ENCODE assay signal across 8 cellular contexts in the genomic region with DNA sequence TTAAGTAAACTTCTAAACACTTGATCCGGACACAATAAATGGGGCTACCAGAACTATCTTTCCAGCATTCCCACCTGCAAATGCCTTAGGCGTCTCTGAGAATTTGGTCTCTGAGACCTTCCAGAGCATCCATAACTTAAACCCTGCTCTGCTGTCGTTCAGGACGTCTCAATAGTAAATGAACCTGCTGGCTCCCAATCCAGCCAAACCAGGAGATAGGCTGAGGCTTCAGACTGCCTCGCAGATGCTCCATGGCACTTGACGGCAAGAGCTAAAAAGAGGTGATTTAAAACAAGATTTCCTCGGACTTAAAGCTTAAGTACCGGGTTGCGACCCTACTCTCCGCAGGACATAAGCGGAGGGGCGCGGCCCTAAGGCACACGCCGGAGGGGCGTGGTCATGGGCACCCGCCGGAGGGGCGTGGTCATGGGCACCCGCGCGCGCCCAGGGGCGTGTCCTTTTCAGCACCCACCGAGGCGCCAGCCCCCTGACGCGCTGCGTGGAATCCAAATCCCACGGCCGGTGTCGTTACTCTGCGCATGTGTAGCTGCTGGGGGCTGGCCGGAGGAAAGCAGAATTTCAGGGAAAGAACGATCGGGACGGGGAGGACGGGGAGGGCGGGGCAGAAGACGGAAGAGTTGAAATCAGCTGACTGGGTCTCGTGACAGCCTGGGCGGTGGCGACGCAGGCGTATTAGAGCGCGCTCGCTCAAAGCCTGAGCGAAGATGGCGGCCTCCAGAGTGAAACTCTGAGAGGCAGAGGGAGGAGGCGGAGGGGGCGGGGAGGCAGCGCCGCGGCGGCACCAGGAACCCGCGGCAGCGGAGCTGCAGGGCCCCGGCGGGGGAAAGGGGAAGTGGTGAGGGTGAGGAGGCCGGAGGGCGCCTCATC. TPM values are rescaled to one million over a fixed set of nuclear protein-coding genes. Genes with fewer than 3 reads are reported as not detected.
DNase-seq lines count a peak whose midpoint lies in the region; ATAC-seq and TF ChIP-seq lines count a peak whose summit lies in the region.

A gene with protein sequence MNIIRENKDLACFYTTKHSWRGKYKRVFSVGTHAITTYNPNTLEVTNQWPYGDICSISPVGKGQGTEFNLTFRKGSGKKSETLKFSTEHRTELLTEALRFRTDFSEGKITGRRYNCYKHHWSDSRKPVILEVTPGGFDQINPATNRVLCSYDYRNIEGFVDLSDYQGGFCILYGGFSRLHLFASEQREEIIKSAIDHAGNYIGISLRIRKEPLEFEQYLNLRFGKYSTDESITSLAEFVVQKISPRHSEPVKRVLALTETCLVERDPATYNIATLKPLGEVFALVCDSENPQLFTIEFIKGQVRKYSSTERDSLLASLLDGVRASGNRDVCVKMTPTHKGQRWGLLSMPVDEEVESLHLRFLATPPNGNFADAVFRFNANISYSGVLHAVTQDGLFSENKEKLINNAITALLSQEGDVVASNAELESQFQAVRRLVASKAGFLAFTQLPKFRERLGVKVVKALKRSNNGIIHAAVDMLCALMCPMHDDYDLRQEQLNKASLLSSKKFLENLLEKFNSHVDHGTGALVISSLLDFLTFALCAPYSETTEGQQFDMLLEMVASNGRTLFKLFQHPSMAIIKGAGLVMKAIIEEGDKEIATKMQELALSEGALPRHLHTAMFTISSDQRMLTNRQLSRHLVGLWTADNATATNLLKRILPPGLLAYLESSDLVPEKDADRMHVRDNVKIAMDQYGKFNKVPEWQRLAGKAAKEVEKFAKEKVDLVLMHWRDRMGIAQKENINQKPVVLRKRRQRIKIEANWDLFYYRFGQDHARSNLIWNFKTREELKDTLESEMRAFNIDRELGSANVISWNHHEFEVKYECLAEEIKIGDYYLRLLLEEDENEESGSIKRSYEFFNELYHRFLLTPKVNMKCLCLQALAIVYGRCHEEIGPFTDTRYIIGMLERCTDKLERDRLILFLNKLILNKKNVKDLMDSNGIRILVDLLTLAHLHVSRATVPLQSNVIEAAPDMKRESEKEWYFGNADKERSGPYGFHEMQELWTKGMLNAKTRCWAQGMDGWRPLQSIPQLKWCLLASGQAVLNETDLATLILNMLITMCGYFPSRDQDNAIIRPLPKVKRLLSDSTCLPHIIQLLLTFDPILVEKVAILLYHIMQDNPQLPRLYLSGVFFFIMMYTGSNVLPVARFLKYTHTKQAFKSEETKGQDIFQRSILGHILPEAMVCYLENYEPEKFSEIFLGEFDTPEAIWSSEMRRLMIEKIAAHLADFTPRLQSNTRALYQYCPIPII (N-terminal part only) (plus strand): TSS at position 696 of the 888 bp plus-strand sequence. CDS start 17,049 bp downstream, outside the sequence.

- 1% methylated on average over 63 of the region's 63 CpGs for WGBS in liver

- TF ChIP-seq RAD21 in liver (IDR thresholded peaks at IDR 0.05) = peak in 1 of 2 donors; percentile 2

- H3K4me1 ChIP-seq in CD4-positive, CD25-positive, alpha-beta regulatory T cell (ENCODE audit: control insufficient read depth, insufficient read depth, low read length, poor library complexity, severe bottlenecking) = peaks cover 21% of the 10 kb centered on the region
- peaks cover 4 to 14% (median 12%) of the 10 kb centered on the region in 4 donors for H3K4me1 ChIP-seq in liver (ENCODE audit: control insufficient read depth in 4 of 4, insufficient read depth in 4 of 4, low read length in 3 of 4)

- H3K36me3 ChIP-seq in CD4-positive, CD25-positive, alpha-beta regulatory T cell (ENCODE audit: control insufficient read depth, insufficient read depth, low read length) = peaks cover 2% of the 10 kb centered on the region
- no peaks in the 10 kb centered on the region for H3K36me3 ChIP-seq in liver (ENCODE audit: control insufficient read depth in 4 of 4, insufficient read depth in 3 of 4, low read depth in 1 of 4, low read length in 3 of 4)

- ATAC-seq in CD4-positive, CD25-positive, alpha-beta regulatory T cell (ENCODE audit: low read depth in 2 of 2) = peak; percentile 92 to 93
- ATAC-seq in GM19438 (IDR thresholded peaks at IDR 0.05; ENCODE audit: low read depth, unreplicated experiment) = peak; percentile 90
- ATAC-seq in HG03571 (IDR thresholded peaks at IDR 0.05; ENCODE audit: unreplicated experiment) = peak; percentile 90

- intact Hi-C loops in dorsolateral prefrontal cortex (cut with DNase I) = loop anchor here in 1 of 2 donors (10.0 kb wide), 1 partner anchor 238 kb away; a partner anchor contains a TSS

- H3K9me3 Mint-ChIP-seq in CD4-positive, CD25-positive, alpha-beta regulatory T cell = peaks cover 0 to 1% (median 0%) of the 10 kb centered on the region in 7 donors

- H3K9me3 ChIP-seq in CD4-positive, CD25-positive, alpha-beta regulatory T cell (ENCODE audit: control insufficient read depth in 2 of 2, low read length in 2 of 2) = no peaks in the 10 kb centered on the region
- H3K9me3 ChIP-seq in liver (ENCODE audit: control insufficient read depth in 4 of 4, low read length in 3 of 4) = no peaks in the 10 kb centered on the region

- TF ChIP-seq CTCF in dorsolateral prefrontal cortex (IDR thresholded peaks at IDR 0.05 in 54 of 56, conservative IDR thresholded peaks at IDR 0.05 in 2 of 56; ENCODE audit: low read depth in 1 of 56, partially characterized antibody in 56 of 56) = peak in 10 of 56 donors; percentile 4 to 36 (median 16)
- TF ChIP-seq CTCF in liver (IDR thresholded peaks at IDR 0.05; ENCODE audit: low read depth, low read length, missing input control) = no peak

- H3K36me3 Mint-ChIP-seq in CD4-positive, CD25-positive, alpha-beta regulatory T cell = no peaks in the 10 kb centered on the region

- peak within 1 kb of the TSS; percentile 30 to 93 for H3K9ac ChIP-seq in liver (ENCODE audit: low read depth in 1 of 2, low read length in 2 of 2)

- peaks cover 5% of the 10 kb centered on the region for H3K27me3 Mint-ChIP-seq in CD4-positive, CD25-positive, alpha-beta regulatory T cell

- peak within 1 kb of the TSS; percentile 94 to 99 (median 97) for H3K4me3 Mint-ChIP-seq in CD4-positive, CD25-positive, alpha-beta regulatory T cell

- peaks cover 10% of the 10 kb centered on the region for H3K27me3 ChIP-seq in CD4-positive, CD25-positive, alpha-beta regulatory T cell (ENCODE audit: control insufficient read depth, insufficient read depth, low read length)
- no peaks in the 10 kb centered on the region for H3K27me3 ChIP-seq in dorsolateral prefrontal cortex
- no peaks in the 10 kb centered on the region for H3K27me3 ChIP-seq in liver (ENCODE audit: control insufficient read depth in 4 of 4, insufficient read depth in 4 of 4, low read length in 3 of 4)

- H3K27ac ChIP-seq in CD4-positive, CD25-positive, alpha-beta regulatory T cell (ENCODE audit: insufficient read depth, low read length, poor library complexity, severe bottlenecking) = peak within 1 kb of the TSS; percentile 83
- peak within 1 kb of the TSS; percentile 73 to 97 (median 91) for H3K27ac ChIP-seq in dorsolateral prefrontal cortex
- H3K27ac ChIP-seq in liver (ENCODE audit: low read depth in 1 of 2, low read length in 2 of 2) = peak within 1 kb of the TSS; percentile 79 to 85

- peaks cover 16 to 38% (median 33%) of the 10 kb centered on the region in 4 donors for H3K4me1 Mint-ChIP-seq in CD4-positive, CD25-positive, alpha-beta regulatory T cell

- H3K27ac Mint-ChIP-seq in CD4-positive, CD25-positive, alpha-beta regulatory T cell = peak within 1 kb of the TSS; percentile 97 to 100 (median 98)

- DNase-seq in CD4-positive, CD25-positive, alpha-beta regulatory T cell = peak; percentile 91 to 96 (median 93)
- DNase-seq in NCI-H774 (lab: John Stamatoyannopoulos, UW) (peak; percentile 86), dorsolateral prefrontal cortex (peak; percentile 83 to 94 (median 92))
- DNase-seq in activated CD4-positive, alpha-beta T cell treated with anti-CD3 and anti-CD28 coated beads, Interleukin-2, amount 50 U/mL, for 48 hours = peak; percentile 88 to 91
- DNase-seq in stimulated activated CD4-positive, alpha-beta T cell treated with anti-CD3 and anti-CD28 coated beads, Interleukin-4, amount 100 ng/mL, for 1 hour = peak; percentile 90

- peak within 1 kb of the TSS; percentile 98 for H3K4me3 ChIP-seq in CD4-positive, CD25-positive, alpha-beta regulatory T cell (ENCODE audit: low read depth, low read length)
- peak within 1 kb of the TSS; percentile 68 to 100 (median 98) for H3K4me3 ChIP-seq in dorsolateral prefrontal cortex
- peak within 1 kb of the TSS; percentile 94 to 96 (median 96) for H3K4me3 ChIP-seq in liver (ENCODE audit: low read depth in 1 of 3, low read length in 3 of 3)

TF ChIP-seq in liver, 16 proteins besides CTCF, POLR2A, EP300 and RAD21 (continues in another document):
- TF ChIP-seq JUND (IDR thresholded peaks at IDR 0.05) (no peak), TAF1 (conservative IDR thresholded peaks at IDR 0.05) (no peak), YY1 (IDR thresholded peaks at IDR 0.05) (peak; percentile 98)
- TF ChIP-seq, protein P1, sequence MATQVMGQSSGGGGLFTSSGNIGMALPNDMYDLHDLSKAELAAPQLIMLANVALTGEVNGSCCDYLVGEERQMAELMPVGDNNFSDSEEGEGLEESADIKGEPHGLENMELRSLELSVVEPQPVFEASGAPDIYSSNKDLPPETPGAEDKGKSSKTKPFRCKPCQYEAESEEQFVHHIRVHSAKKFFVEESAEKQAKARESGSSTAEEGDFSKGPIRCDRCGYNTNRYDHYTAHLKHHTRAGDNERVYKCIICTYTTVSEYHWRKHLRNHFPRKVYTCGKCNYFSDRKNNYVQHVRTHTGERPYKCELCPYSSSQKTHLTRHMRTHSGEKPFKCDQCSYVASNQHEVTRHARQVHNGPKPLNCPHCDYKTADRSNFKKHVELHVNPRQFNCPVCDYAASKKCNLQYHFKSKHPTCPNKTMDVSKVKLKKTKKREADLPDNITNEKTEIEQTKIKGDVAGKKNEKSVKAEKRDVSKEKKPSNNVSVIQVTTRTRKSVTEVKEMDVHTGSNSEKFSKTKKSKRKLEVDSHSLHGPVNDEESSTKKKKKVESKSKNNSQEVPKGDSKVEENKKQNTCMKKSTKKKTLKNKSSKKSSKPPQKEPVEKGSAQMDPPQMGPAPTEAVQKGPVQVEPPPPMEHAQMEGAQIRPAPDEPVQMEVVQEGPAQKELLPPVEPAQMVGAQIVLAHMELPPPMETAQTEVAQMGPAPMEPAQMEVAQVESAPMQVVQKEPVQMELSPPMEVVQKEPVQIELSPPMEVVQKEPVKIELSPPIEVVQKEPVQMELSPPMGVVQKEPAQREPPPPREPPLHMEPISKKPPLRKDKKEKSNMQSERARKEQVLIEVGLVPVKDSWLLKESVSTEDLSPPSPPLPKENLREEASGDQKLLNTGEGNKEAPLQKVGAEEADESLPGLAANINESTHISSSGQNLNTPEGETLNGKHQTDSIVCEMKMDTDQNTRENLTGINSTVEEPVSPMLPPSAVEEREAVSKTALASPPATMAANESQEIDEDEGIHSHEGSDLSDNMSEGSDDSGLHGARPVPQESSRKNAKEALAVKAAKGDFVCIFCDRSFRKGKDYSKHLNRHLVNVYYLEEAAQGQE (IDR thresholded peaks at IDR 0.05) = peak; percentile 57

RNA-seq across cellular contexts. Expression of the gene that starts here (rescaled TPM):
- 29.4 TPM for total RNA-seq in CD4-positive, CD25-positive, alpha-beta regulatory T cell
- 10 to 100 TPM in 2 of 4 donors, 1 to 10 TPM in 2; 7.1 to 12.7 (median 9.1) TPM for polyA plus RNA-seq in CD4-positive, CD25-positive, alpha-beta regulatory T cell
- 10 to 100 TPM; 32.6 to 60.2 (median 43.7) TPM for total RNA-seq in dorsolateral prefrontal cortex
- 10 to 100 TPM; 22.6 to 22.8 TPM for total RNA-seq in liver
- polyA plus RNA-seq in liver = 1 to 10 TPM; 6.3 to 8.2 TPM

Comparison
In these comparisons a context has a peak if more than half of its experiments do, and no peak if none do; other contexts are left out.
1. Peak in every context shown above with its lines: DNase-seq, ATAC-seq, H3K4me3 ChIP-seq and H3K27ac ChIP-seq.